In the genomic region with DNA sequence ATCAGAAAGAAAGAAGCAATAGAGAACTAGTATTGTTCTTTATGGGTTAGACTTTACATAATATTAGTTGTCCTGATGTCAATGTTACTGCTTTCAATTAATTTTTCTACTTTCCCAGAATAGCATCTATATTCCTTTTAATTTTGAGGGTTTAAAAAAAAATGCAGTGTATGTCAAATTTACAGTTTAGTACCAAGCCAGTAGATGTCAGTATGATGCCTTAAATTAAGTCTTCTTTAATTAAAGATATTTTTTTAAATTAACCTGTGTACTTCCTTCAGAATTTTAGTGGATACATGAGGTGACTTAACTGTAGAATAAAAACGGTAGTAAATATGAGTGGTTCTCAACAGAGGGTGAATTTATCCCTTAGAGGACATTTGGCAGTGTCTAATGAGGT, we compare ENCODE assay signal across 16 cellular contexts. TPM values are rescaled to one million over a fixed set of nuclear protein-coding genes. Genes with fewer than 3 reads are reported as not detected.
DNase-seq lines count a peak whose midpoint lies in the region; ATAC-seq, FAIRE-seq and TF ChIP-seq lines count a peak whose summit lies in the region.
"Had no signal": no experiment of that assay in that cellular context is flagged by ENCODE, and none has a peak within 500 bp of the region (broad histone marks: within the 10 kb centered on the region; RNA-seq: fewer than 3 reads in every experiment).

No MANE protein-coding gene starts in this region.

- no peak overlapping the region for H2AFZ ChIP-seq in astrocyte (ENCODE audit: low read depth, low read length)

- H3K4me1 ChIP-seq in astrocyte (ENCODE audit: insufficient read depth, low read length) (no peaks in the 10 kb centered on the region), right lobe of liver (peaks cover 0 to 5% (median 0%) of the 10 kb centered on the region in 4 donors)

- no peaks in the 10 kb centered on the region for H3K79me2 ChIP-seq in astrocyte (ENCODE audit: insufficient read depth, low read length)

- H3K36me3 Mint-ChIP-seq in astrocyte (ENCODE audit: low read depth, unreplicated experiment), result no peaks in the 10 kb centered on the region
- H3K36me3 Mint-ChIP-seq in activated CD4-positive, alpha-beta memory T cell treated with anti-CD3 and anti-CD28 coated beads, Interleukin-2, amount 10 ng/mL, durations not matched to agents 7 days and 5 days (ENCODE audit: low read depth), result peaks cover 44% of the 10 kb centered on the region

- POLR2A ChIA-PET in activated CD4-positive, alpha-beta memory T cell treated with anti-CD3 and anti-CD28 coated beads, Interleukin-2, amount 10 ng/mL, durations not matched to agents 7 days and 5 days (lab: Charles Lee), result no interaction called here

- H3K9me3 Mint-ChIP-seq in astrocyte (ENCODE audit: unreplicated experiment), result no peaks in the 10 kb centered on the region
- no peaks in the 10 kb centered on the region for H3K9me3 Mint-ChIP-seq in activated CD4-positive, alpha-beta memory T cell treated with anti-CD3 and anti-CD28 coated beads, Interleukin-2, amount 10 ng/mL, durations not matched to agents 7 days and 5 days
- H3K9me3 Mint-ChIP-seq: natural killer cell treated with Interleukin-12 subunit alpha and Interleukin-12 subunit beta and Interleukin-15 and Interleukin-18, amount 100 ng/mL, for 72 hours; stimulated activated effector memory CD8-positive, alpha-beta T cell treated with anti-CD3 and anti-CD28 coated beads, Interleukin-12 subunit alpha, Interleukin-12 subunit beta, amount 100 ng/mL, for 72 hours had no signal

- TF ChIP-seq CTCF in astrocyte (IDR thresholded peaks at IDR 0.05; ENCODE audit: insufficient read depth, low read depth, low read length), result peak; percentile 10
- peak in 3 of 4 donors; percentile 18 to 25 (median 22) for TF ChIP-seq CTCF in right lobe of liver (IDR thresholded peaks at IDR 0.05)

- TF ChIP-seq POLR2A in right lobe of liver (IDR thresholded peaks at IDR 0.05), result no peak

- H3K9me3 ChIP-seq in astrocyte (ENCODE audit: insufficient read depth, low read depth, low read length) (no peaks in the 10 kb centered on the region), right lobe of liver (no peaks in the 10 kb centered on the region)

- H3K27me3 ChIP-seq in astrocyte (ENCODE audit: insufficient read depth, low read length) (no peaks in the 10 kb centered on the region), right lobe of liver (no peaks in the 10 kb centered on the region)

- H3K27me3 Mint-ChIP-seq in astrocyte (ENCODE audit: low read depth, unreplicated experiment), result no peaks in the 10 kb centered on the region
- no peaks in the 10 kb centered on the region for H3K27me3 Mint-ChIP-seq in activated CD4-positive, alpha-beta memory T cell treated with anti-CD3 and anti-CD28 coated beads, Interleukin-2, amount 10 ng/mL, durations not matched to agents 7 days and 5 days
- H3K27me3 Mint-ChIP-seq: natural killer cell treated with Interleukin-12 subunit alpha and Interleukin-12 subunit beta and Interleukin-15 and Interleukin-18, amount 100 ng/mL, for 72 hours had no signal

- intact Hi-C loops in right lobe of liver (cut with DNase I), result no loop called here

- no peak overlapping the region for H3K4me2 ChIP-seq in astrocyte (ENCODE audit: low read length)

- H4K20me1 ChIP-seq in astrocyte (ENCODE audit: insufficient read depth, low read length), result peaks cover 12% of the 10 kb centered on the region

- no peaks in the 10 kb centered on the region for H3K4me1 Mint-ChIP-seq in astrocyte (ENCODE audit: low read depth, unreplicated experiment)
- peaks cover 6% of the 10 kb centered on the region for H3K4me1 Mint-ChIP-seq in activated CD4-positive, alpha-beta memory T cell treated with anti-CD3 and anti-CD28 coated beads, Interleukin-2, amount 10 ng/mL, durations not matched to agents 7 days and 5 days
- H3K4me1 Mint-ChIP-seq: stimulated activated effector memory CD8-positive, alpha-beta T cell treated with anti-CD3 and anti-CD28 coated beads, Interleukin-12 subunit alpha, Interleukin-12 subunit beta, amount 100 ng/mL, for 72 hours had no signal

- no peak for FAIRE-seq in astrocyte (lab: Jason Lieb, UNC)
- FAIRE-seq: keratinocyte, TTC549 had no signal

- H3K36me3 ChIP-seq in astrocyte (ENCODE audit: insufficient read depth, low read length) (peaks cover 37% of the 10 kb centered on the region), right lobe of liver (peaks cover 0 to 54% (median 26%) of the 10 kb centered on the region in 4 donors)

- no peak overlapping the region for H3K9ac ChIP-seq in astrocyte (ENCODE audit: low read length)

- CTCF ChIA-PET in activated CD4-positive, alpha-beta memory T cell treated with anti-CD3 and anti-CD28 coated beads, Interleukin-2, amount 10 ng/mL, durations not matched to agents 7 days and 5 days (lab: Charles Lee), result no interaction called here

- H3K27ac ChIP-seq in astrocyte (ENCODE audit: low read depth, low read length) (no peak overlapping the region), right lobe of liver (no peak overlapping the region)

- no peak overlapping the region for H3K4me3 Mint-ChIP-seq in astrocyte (ENCODE audit: unreplicated experiment)
- no peak overlapping the region for H3K4me3 Mint-ChIP-seq in activated CD4-positive, alpha-beta memory T cell treated with anti-CD3 and anti-CD28 coated beads, Interleukin-2, amount 10 ng/mL, durations not matched to agents 7 days and 5 days
- H3K4me3 Mint-ChIP-seq: natural killer cell treated with Interleukin-12 subunit alpha and Interleukin-12 subunit beta and Interleukin-15 and Interleukin-18, amount 100 ng/mL, for 72 hours; stimulated activated effector memory CD8-positive, alpha-beta T cell treated with anti-CD3 and anti-CD28 coated beads, Interleukin-12 subunit alpha, Interleukin-12 subunit beta, amount 100 ng/mL, for 72 hours had no signal

- 73% methylated on average over 1 of the region's 1 CpG for WGBS in right lobe of liver (ENCODE audit: insufficient coverage, low coverage, low lambda C conversion rate, missing lambda C conversion rate)

- H3K4me3 ChIP-seq in astrocyte (ENCODE audit: insufficient read depth, low read depth, low read length) (no peak overlapping the region), right lobe of liver (no peak overlapping the region)

- no peak for ATAC-seq in right lobe of liver
- no peak for ATAC-seq in HG02970 (IDR thresholded peaks at IDR 0.05; ENCODE audit: low FRiP score, unreplicated experiment)
- ATAC-seq: natural killer cell treated with Interleukin-12 subunit alpha and Interleukin-12 subunit beta and Interleukin-15 and Interleukin-18, amount 100 ng/mL, for 72 hours; Panc1; stimulated activated effector memory CD8-positive, alpha-beta T cell treated with anti-CD3 and anti-CD28 coated beads, Interleukin-12 subunit alpha, Interleukin-12 subunit beta, amount 100 ng/mL, for 72 hours had no signal

- no peak overlapping the region for H3K27ac Mint-ChIP-seq in astrocyte (ENCODE audit: unreplicated experiment)
- no peak overlapping the region for H3K27ac Mint-ChIP-seq in activated CD4-positive, alpha-beta memory T cell treated with anti-CD3 and anti-CD28 coated beads, Interleukin-2, amount 10 ng/mL, durations not matched to agents 7 days and 5 days
- H3K27ac Mint-ChIP-seq: natural killer cell treated with Interleukin-12 subunit alpha and Interleukin-12 subunit beta and Interleukin-15 and Interleukin-18, amount 100 ng/mL, for 72 hours; stimulated activated effector memory CD8-positive, alpha-beta T cell treated with anti-CD3 and anti-CD28 coated beads, Interleukin-12 subunit alpha, Interleukin-12 subunit beta, amount 100 ng/mL, for 72 hours had no signal

- peak; percentile 21 for DNase-seq in DMS114 treated with DMSO at 0.1 percent for 48 hours (lab: John Stamatoyannopoulos, UW; ENCODE audit: unreplicated experiment)
- DNase-seq in Kasumi-1 (lab: John Stamatoyannopoulos, UW), result peak; percentile 13 to 52
- DNase-seq in astrocyte (ENCODE audit: low read depth), result no peak
- DNase-seq in right lobe of liver, result no peak
- no peak for DNase-seq in NCI-H774 (lab: John Stamatoyannopoulos, UW)
- no peak for DNase-seq in activated CD4-positive, alpha-beta memory T cell treated with anti-CD3 and anti-CD28 coated beads, Interleukin-2, amount 10 ng/mL, durations not matched to agents 7 days and 5 days
- no peak for DNase-seq in stimulated activated CD4-positive, alpha-beta T cell treated with anti-CD3 and anti-CD28 coated beads, Interleukin-15, amount 100 ng/mL, for 24 hours
- DNase-seq: activated T-cell treated with anti-CD3 and anti-CD28 coated beads for 4 hours, amygdala, NCI-H2081 had no signal

RNA-seq across cellular contexts. Expression of gene STOX1, which starts 35.2 kb away (rescaled TPM):
- total RNA-seq in astrocyte, result 0.12 and 0.25 TPM in 2 replicates
- total RNA-seq in right lobe of liver, result under 1 TPM in 5 of 6 experiments, not detected in 1; 0.12 to 0.81 (median 0.20) TPM
- under 1 TPM; 0.50 to 0.60 TPM for total RNA-seq in activated CD4-positive, alpha-beta memory T cell treated with anti-CD3 and anti-CD28 coated beads, Interleukin-2, amount 10 ng/mL, durations not matched to agents 7 days and 5 days

Comparison
In these comparisons a context has a peak if more than half of its experiments do, and no peak if none do; other contexts are left out.
1. DNase-seq: peak in DMS114 treated with DMSO at 0.1 percent for 48 hours (single experiment) and Kasumi-1 (2 of 2); none in astrocyte (single experiment), right lobe of liver (0 of 3), NCI-H774 (single experiment), activated CD4-positive, alpha-beta memory T cell treated with anti-CD3 and anti-CD28 coated beads, Interleukin-2, amount 10 ng/mL, durations not matched to agents 7 days and 5 days (single experiment) and stimulated activated CD4-positive, alpha-beta T cell treated with anti-CD3 and anti-CD28 coated beads, Interleukin-15, amount 100 ng/mL, for 24 hours (single experiment).